Comparison of ENCODE assay signal across 12 cellular contexts in the genomic region with DNA sequence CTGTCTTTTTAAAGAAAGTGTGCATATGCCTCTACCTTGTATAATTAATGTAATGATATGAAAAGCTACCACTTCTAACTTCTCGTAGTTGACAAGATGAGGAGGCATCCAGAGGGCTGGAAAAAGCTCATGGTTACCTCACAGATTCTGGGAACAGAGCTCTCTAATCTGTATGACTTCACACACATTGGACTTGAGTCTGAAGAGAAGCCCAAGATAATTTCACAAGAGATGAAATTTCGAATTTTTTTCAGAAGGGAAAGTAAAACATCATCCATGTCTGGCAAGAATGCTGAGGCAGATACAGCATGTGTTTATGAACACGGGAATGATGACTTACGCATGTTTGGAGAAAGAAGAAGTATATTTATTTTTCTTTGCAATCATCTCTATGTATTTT.
DNase-seq lines count a peak whose midpoint lies in the region; ATAC-seq and TF ChIP-seq lines count a peak whose summit lies in the region.
"Had no signal": no experiment of that assay in that cellular context is flagged by ENCODE, and none has a peak within 500 bp of the region (broad histone marks: within the 10 kb centered on the region; RNA-seq: fewer than 3 reads in every experiment).

No MANE protein-coding gene starts in this region.

- H3K9me3 ChIP-seq in Loucy (ENCODE audit: insufficient read depth, low read depth, low read length) = no peaks in the 10 kb centered on the region
- no peaks in the 10 kb centered on the region for H3K9me3 ChIP-seq in fibroblast of lung (ENCODE audit: control insufficient read depth, insufficient read depth, low read depth, low read length)
- H3K9me3 ChIP-seq in lung (ENCODE audit: control insufficient read depth in 2 of 2, insufficient read depth in 1 of 2, low read length in 1 of 2) = no peaks in the 10 kb centered on the region
- no peaks in the 10 kb centered on the region for H3K9me3 ChIP-seq in upper lobe of right lung

- no peaks in the 10 kb centered on the region for H3K79me2 ChIP-seq in Loucy (ENCODE audit: insufficient read depth, low read length)
- H3K79me2 ChIP-seq in fibroblast of lung (ENCODE audit: control insufficient read depth, insufficient read depth, low read length) = no peaks in the 10 kb centered on the region

- H2AFZ ChIP-seq in Loucy (ENCODE audit: low read length) = peak overlapping the region; percentile 41; the same call in 1 of the 2 replicates
- no peak overlapping the region for H2AFZ ChIP-seq in fibroblast of lung (ENCODE audit: low read length)

- no peak for TF ChIP-seq CTCF in Loucy (conservative IDR thresholded peaks at IDR 0.05; ENCODE audit: low read length)
- no peak for TF ChIP-seq CTCF in fibroblast of lung (conservative IDR thresholded peaks at IDR 0.05 in 1 of 2, IDR thresholded peaks at IDR 0.05 in 1 of 2; ENCODE audit: low read depth in 1 of 2, low read length in 2 of 2)
- no peak for TF ChIP-seq CTCF in lung (IDR thresholded peaks at IDR 0.05; ENCODE audit: control extremely low read depth, extremely low read depth)
- no peak for TF ChIP-seq CTCF in upper lobe of right lung (IDR thresholded peaks at IDR 0.05)

- H3K36me3 ChIP-seq in Loucy (ENCODE audit: insufficient read depth, low read length) = no peaks in the 10 kb centered on the region
- H3K36me3 ChIP-seq in fibroblast of lung (ENCODE audit: control insufficient read depth, insufficient read depth, low read length) = no peaks in the 10 kb centered on the region
- no peaks in the 10 kb centered on the region for H3K36me3 ChIP-seq in lung (ENCODE audit: control insufficient read depth in 2 of 2, insufficient read depth in 2 of 2, low read length in 2 of 2)
- H3K36me3 ChIP-seq in upper lobe of right lung = no peaks in the 10 kb centered on the region

- ATAC-seq in lung (ENCODE audit: insufficient read depth, low FRiP score) (peak; percentile 58), upper lobe of right lung (no peak), HG03095 (IDR thresholded peaks at IDR 0.05; ENCODE audit: unreplicated experiment) (no peak), HG02870 (IDR thresholded peaks at IDR 0.05; ENCODE audit: unreplicated experiment) (no peak)

- WGBS in lung, 2 donors = 65 to 73% methylated on average over 4 of the region's 4 CpGs

- H3K27me3 ChIP-seq in Loucy (ENCODE audit: insufficient read depth, low read length, poor library complexity, severe bottlenecking) (no peaks in the 10 kb centered on the region), fibroblast of lung (ENCODE audit: control insufficient read depth, insufficient read depth, low read length) (no peaks in the 10 kb centered on the region), lung (ENCODE audit: control insufficient read depth, insufficient read depth) (no peaks in the 10 kb centered on the region), upper lobe of right lung (no peaks in the 10 kb centered on the region)

- H3K9ac ChIP-seq in Loucy (ENCODE audit: low read depth, low read length, poor library complexity, severe bottlenecking) = no peak overlapping the region
- H3K9ac ChIP-seq in fibroblast of lung (ENCODE audit: insufficient read depth, low read length) = no peak overlapping the region

- no peaks in the 10 kb centered on the region for H3F3A ChIP-seq in Loucy (ENCODE audit: low read depth)

- H3K27ac ChIP-seq in fibroblast of lung (ENCODE audit: insufficient read depth, low read length) (no peak overlapping the region), lung (ENCODE audit: low read depth in 1 of 2, low read length in 1 of 2) (peak overlapping the region in 1 of 2 donors; percentile 52), upper lobe of right lung (peak overlapping the region; percentile 20)

- H3K4me1 ChIP-seq in Loucy (ENCODE audit: insufficient read depth, low read length, poor library complexity, severe bottlenecking) = peaks cover 21% of the 10 kb centered on the region
- H3K4me1 ChIP-seq in fibroblast of lung (ENCODE audit: control insufficient read depth, extremely low read depth, insufficient read depth, low read length) = peaks cover 21% of the 10 kb centered on the region
- peaks cover 0 to 10% of the 10 kb centered on the region in 2 donors for H3K4me1 ChIP-seq in lung (ENCODE audit: control insufficient read depth in 2 of 2, insufficient read depth in 2 of 2, low read length in 2 of 2)
- H3K4me1 ChIP-seq in upper lobe of right lung = no peaks in the 10 kb centered on the region

- intact Hi-C loops in upper lobe of right lung (cut with DNase I) = no loop called here

- H3K4me2 ChIP-seq in Loucy (ENCODE audit: low read depth, low read length, poor library complexity, severe bottlenecking) = peak overlapping the region; percentile 21
- peak overlapping the region; percentile 84 for H3K4me2 ChIP-seq in fibroblast of lung (ENCODE audit: extremely low read depth, insufficient read depth, low read length)

- no peaks in the 10 kb centered on the region for H4K20me1 ChIP-seq in Loucy (ENCODE audit: insufficient read depth, low read length, poor library complexity, severe bottlenecking)
- no peaks in the 10 kb centered on the region for H4K20me1 ChIP-seq in fibroblast of lung (ENCODE audit: control insufficient read depth, extremely low read depth, insufficient read depth, low read length)

- H3K4me3 ChIP-seq in Loucy (ENCODE audit: low read length, poor library complexity, severe bottlenecking) (no peak overlapping the region), fibroblast of lung (replicated peaks in 1 of 4; ENCODE audit: control extremely low read depth in 1 of 4, insufficient read depth in 1 of 4, low read depth in 3 of 4, low read length in 4 of 4) (peak overlapping the region in 3 of 4 experiments; percentile 1 to 28 (median 11)), lung (no peak overlapping the region), upper lobe of right lung (peak overlapping the region; percentile 3)

- no peaks in the 10 kb centered on the region for H3K9me2 ChIP-seq in Loucy (replicated peaks; ENCODE audit: low read depth, low read length)

- DNase-seq in fibroblast of lung (ENCODE audit: low read depth in 2 of 2) (peak; percentile 82 to 86), lung (ENCODE audit: low spot score) (no peak), upper lobe of right lung (no peak), A172 (ENCODE audit: low spot score) (no peak)
- DNase-seq in stimulated activated CD4-positive, alpha-beta T cell treated with anti-CD3 and anti-CD28 coated beads, Interleukin-4, amount 100 ng/mL, for 4 hours = no peak
- DNase-seq: activated CD4-positive, CD25-positive, alpha-beta regulatory T cell; activated T-cell treated with anti-CD3 and anti-CD28 coated beads for 4 hours; effector CD4-positive, alpha-beta T cell; NCI-H146 had no signal

Comparison
In these comparisons a context has a peak if more than half of its experiments do, and no peak if none do; other contexts are left out.
1. H3K4me3 ChIP-seq: peak in fibroblast of lung (3 of 4) and upper lobe of right lung (single experiment); none in Loucy (single experiment) and lung (single experiment).
2. DNase-seq: peak in fibroblast of lung (2 of 2); none in lung (single experiment), upper lobe of right lung (single experiment), A172 (single experiment) and stimulated activated CD4-positive, alpha-beta T cell treated with anti-CD3 and anti-CD28 coated beads, Interleukin-4, amount 100 ng/mL, for 4 hours (0 of 2).